Comparison of ENCODE assay signal across 14 cellular contexts in the genomic region with DNA sequence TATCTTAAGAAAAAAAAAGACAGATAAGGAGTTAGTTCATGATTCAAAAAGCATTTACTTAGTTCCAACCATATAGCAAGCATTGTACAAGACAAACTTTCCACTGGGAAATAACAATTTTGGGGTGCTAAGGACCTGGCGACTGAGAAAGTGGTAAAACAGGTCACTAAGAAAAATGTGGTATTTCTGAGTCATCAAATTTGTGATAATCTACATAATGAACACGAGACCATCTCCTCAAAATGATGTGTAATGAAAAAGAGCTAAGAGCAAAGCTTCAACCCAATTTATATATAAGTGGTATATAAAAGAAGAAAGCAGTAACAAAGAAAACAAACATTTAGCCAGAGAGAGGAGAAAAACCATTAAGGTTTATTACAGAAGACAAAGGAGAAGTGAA.
DNase-seq lines count a peak whose midpoint lies in the region; ATAC-seq, FAIRE-seq and TF ChIP-seq lines count a peak whose summit lies in the region.
"Had no signal": no experiment of that assay in that cellular context is flagged by ENCODE, and none has a peak within 500 bp of the region (broad histone marks: within the 10 kb centered on the region; RNA-seq: fewer than 3 reads in every experiment).

No MANE protein-coding gene starts in this region.

- intact Hi-C loops in activated CD8-positive, alpha-beta T cell treated with anti-CD3 and anti-CD28 coated beads for 36 hours (cut with micrococcal nuclease): no loop called here

- H3K4me1 ChIP-seq in BLaER1 treated with 17β-estradiol and CSF1 and Interleukin-3, amounts not matched to agents 10 nM and 100 nM: peaks cover 69 to 85% (median 79%) of the 10 kb centered on the region in 10 experiments
- H3K4me1 ChIP-seq: parathyroid adenoma had no signal

- no peak overlapping the region for H3K4me3 ChIP-seq in BLaER1 treated with 17β-estradiol and CSF1 and Interleukin-3, amounts not matched to agents 10 nM and 100 nM
- H3K4me3 ChIP-seq: Peyer's patch had no signal

- H3K4me3 Mint-ChIP-seq in activated CD8-positive, alpha-beta T cell treated with anti-CD3 and anti-CD28 coated beads for 36 hours: no peak overlapping the region
- no peak overlapping the region for H3K4me3 Mint-ChIP-seq in memory B cell

- H3K4me1 Mint-ChIP-seq in activated CD8-positive, alpha-beta T cell treated with anti-CD3 and anti-CD28 coated beads for 36 hours (ENCODE audit: low read depth): peaks cover 60% of the 10 kb centered on the region
- peaks cover 47% of the 10 kb centered on the region for H3K4me1 Mint-ChIP-seq in memory B cell

- no peaks in the 10 kb centered on the region for H3K27me3 Mint-ChIP-seq in activated CD8-positive, alpha-beta T cell treated with anti-CD3 and anti-CD28 coated beads for 36 hours
- no peaks in the 10 kb centered on the region for H3K27me3 Mint-ChIP-seq in memory B cell

- no peak for TF ChIP-seq CTCF in activated CD8-positive, alpha-beta T cell treated with anti-CD3 and anti-CD28 coated beads for 36 hours (IDR thresholded peaks at IDR 0.05)

- H3K4me2 ChIP-seq in BLaER1 treated with 17β-estradiol and CSF1 and Interleukin-3, amounts not matched to agents 10 nM and 100 nM: peak overlapping the region; percentile 69 to 92 (median 78); a peak in 21 of 22 replicates

- FAIRE-seq in GM12891 (lab: Jason Lieb, UNC): peak; percentile 23

- CTCF ChIA-PET in activated CD8-positive, alpha-beta T cell treated with anti-CD3 and anti-CD28 coated beads for 36 hours (lab: Charles Lee): interaction anchor here (0.7 to 1.3 kb wide), 2 partner anchors 37 to 175 kb away, joined by 3 read pairs; no protein-coding TSS in a partner anchor

- H3K9me3 Mint-ChIP-seq in activated CD8-positive, alpha-beta T cell treated with anti-CD3 and anti-CD28 coated beads for 36 hours: no peaks in the 10 kb centered on the region
- H3K9me3 Mint-ChIP-seq in memory B cell: no peaks in the 10 kb centered on the region

- DNase-seq in GM12891 (ENCODE audit: insufficient read length, low spot score) (no peak), memory B cell (ENCODE audit: low spot score in 2 of 2) (no peak), NCI-H748 (lab: John Stamatoyannopoulos, UW; ENCODE audit: unreplicated experiment) (no peak), GM03348 (ENCODE audit: low spot score) (no peak)
- DNase-seq in activated CD8-positive, alpha-beta T cell treated with anti-CD3 and anti-CD28 coated beads for 36 hours: no peak
- DNase-seq: activated CD8-positive, alpha-beta memory T cell treated with anti-CD3 and anti-CD28 coated beads, Interleukin-2, amount 50 U/mL, for 48 hours; BE2C; NCI-H748 treated with DMSO at 0.1 percent for 48 hours; Peyer's patch; stimulated activated CD4-positive, alpha-beta T cell treated with anti-CD3 and anti-CD28 coated beads, Interleukin-4, amount 100 ng/mL, for 24 hours; stimulated activated CD8-positive, alpha-beta memory T cell treated with anti-CD3 and anti-CD28 coated beads, Interleukin-4, amount 100 ng/mL, for 48 hours had no signal

- ATAC-seq in activated CD8-positive, alpha-beta T cell treated with anti-CD3 and anti-CD28 coated beads for 36 hours: peak; percentile 12
- ATAC-seq in memory B cell (ENCODE audit: low read depth) (no peak), GM21515 (IDR thresholded peaks at IDR 0.05; ENCODE audit: unreplicated experiment) (no peak)

- H3K27me3 ChIP-seq in BLaER1 treated with 17β-estradiol and CSF1 and Interleukin-3, amounts not matched to agents 10 nM and 100 nM: no peaks in the 10 kb centered on the region
- H3K27me3 ChIP-seq: BE2C, Peyer's patch had no signal

- POLR2A ChIA-PET in activated CD8-positive, alpha-beta T cell treated with anti-CD3 and anti-CD28 coated beads for 36 hours (lab: Charles Lee): no interaction called here

- H3K9ac ChIP-seq in BLaER1 treated with 17β-estradiol and CSF1 and Interleukin-3, amounts not matched to agents 10 nM and 100 nM: peak overlapping the region in 7 of 11 experiments; percentile 74 to 84 (median 82); a peak in 14 of 22 replicates
- H3K9ac ChIP-seq: parathyroid adenoma had no signal

- peaks cover 20% of the 10 kb centered on the region for H3K36me3 Mint-ChIP-seq in activated CD8-positive, alpha-beta T cell treated with anti-CD3 and anti-CD28 coated beads for 36 hours (ENCODE audit: low read depth)
- H3K36me3 Mint-ChIP-seq in memory B cell: peaks cover 5% of the 10 kb centered on the region

- peaks cover 0 to 19% (median 13%) of the 10 kb centered on the region in 11 experiments; a peak in 12 of 22 replicates for H3K9me3 ChIP-seq in BLaER1 treated with 17β-estradiol and CSF1 and Interleukin-3, amounts not matched to agents 10 nM and 100 nM (replicated peaks in 1 of 11)
- H3K9me3 ChIP-seq: BE2C, Peyer's patch had no signal

- peak overlapping the region; percentile 86 to 97 (median 93); a peak in 20 of 22 replicates for H3K27ac ChIP-seq in BLaER1 treated with 17β-estradiol and CSF1 and Interleukin-3, amounts not matched to agents 10 nM and 100 nM
- H3K27ac ChIP-seq: parathyroid adenoma had no signal

- H3K27ac Mint-ChIP-seq in activated CD8-positive, alpha-beta T cell treated with anti-CD3 and anti-CD28 coated beads for 36 hours: peak overlapping the region; percentile 79
- H3K27ac Mint-ChIP-seq in memory B cell: peak overlapping the region; percentile 74

- H3K36me3 ChIP-seq in BLaER1 treated with 17β-estradiol and CSF1 and Interleukin-3, amounts not matched to agents 10 nM and 100 nM: peaks cover 0 to 8% (median 0%) of the 10 kb centered on the region in 11 experiments; a peak in 5 of 22 replicates
- H3K36me3 ChIP-seq: BE2C, Peyer's patch had no signal

- no peak for TF ChIP-seq POLR2A in GM12891 (IDR thresholded peaks at IDR 0.05; ENCODE audit: low read depth, low read length)

- H4K20me1 ChIP-seq in BLaER1 treated with 17β-estradiol and CSF1 and Interleukin-3, amounts not matched to agents 10 nM and 100 nM: no peaks in the 10 kb centered on the region

TF ChIP-seq in GM12891, 5 proteins besides CTCF, POLR2A, EP300 and RAD21:
- no peak for TF ChIP-seq SPI1 (IDR thresholded peaks at IDR 0.05; ENCODE audit: low read depth, low read length)
- no peak for TF ChIP-seq PAX5 (IDR thresholded peaks at IDR 0.05; ENCODE audit: insufficient read depth, low read length, severe bottlenecking)
- TF ChIP-seq POU2F2 (IDR thresholded peaks at IDR 0.05; ENCODE audit: low read depth, low read length): no peak
